Comparison of ENCODE assay signal across 12 cellular contexts in the genomic region with DNA sequence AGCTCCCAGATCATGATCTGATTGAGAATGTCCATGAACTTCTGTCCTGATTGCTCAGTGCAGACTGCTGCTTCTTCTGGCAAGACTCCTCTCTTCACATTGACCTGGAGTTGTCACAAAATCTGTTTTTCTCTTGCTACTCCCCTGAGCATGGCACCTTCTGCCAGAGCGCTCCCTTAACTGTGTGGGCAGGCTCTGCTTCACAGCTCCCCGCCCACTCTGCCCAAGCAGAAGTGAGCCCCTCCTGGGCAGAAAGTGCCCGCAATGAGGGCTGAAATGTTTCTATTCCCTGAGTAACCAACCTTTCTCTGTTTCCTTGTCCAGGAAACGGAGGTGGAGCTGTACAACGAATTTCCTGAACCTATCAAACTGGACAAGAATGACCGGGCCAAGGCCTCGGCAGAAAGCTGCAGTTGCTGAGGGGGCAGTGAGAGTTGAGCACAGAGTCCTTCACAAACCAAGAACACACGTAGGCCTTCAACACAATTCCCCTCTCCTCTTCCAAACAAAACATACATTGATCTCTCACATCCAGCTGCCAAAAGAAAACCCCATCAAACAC.
DNase-seq lines count a peak whose midpoint lies in the region; ATAC-seq and TF ChIP-seq lines count a peak whose summit lies in the region.
"Had no signal": no experiment of that assay in that cellular context is flagged by ENCODE, and none has a peak within 500 bp of the region (broad histone marks: within the 10 kb centered on the region; RNA-seq: fewer than 3 reads in every experiment).

No MANE protein-coding gene starts in this region.

- 94 to 96% methylated on average over 8 of the region's 8 CpGs for WGBS in endodermal cell (ENCODE audit: insufficient coverage in 1 of 2, insufficient read length in 1 of 2), 2 experiments

- H3K4me3 Mint-ChIP-seq in CD14-positive monocyte (no peak overlapping the region), endodermal cell (no peak overlapping the region)
- H3K4me3 Mint-ChIP-seq in CD4-positive, alpha-beta memory T cell: no peak overlapping the region

- POLR2A ChIA-PET in CD4-positive, alpha-beta memory T cell (lab: Charles Lee; ENCODE audit: partially characterized antibody): interaction anchor here (1.1 kb wide), 1 partner anchor 9 kb away, joined by 4 read pairs; no protein-coding TSS in a partner anchor

- H3K36me3 Mint-ChIP-seq in CD14-positive monocyte (peaks cover 75 to 89% of the 10 kb centered on the region in 2 donors), endodermal cell (ENCODE audit: low read depth) (peaks cover 85% of the 10 kb centered on the region)
- H3K36me3 Mint-ChIP-seq in CD4-positive, alpha-beta memory T cell: peaks cover 57 to 82% of the 10 kb centered on the region in 2 donors

- H3K27me3 Mint-ChIP-seq in CD14-positive monocyte (ENCODE audit: low read depth in 3 of 3) (peaks cover 0 to 2% (median 0%) of the 10 kb centered on the region in 3 donors), endodermal cell (ENCODE audit: insufficient read depth) (no peaks in the 10 kb centered on the region)
- H3K27me3 Mint-ChIP-seq in CD4-positive, alpha-beta memory T cell: no peaks in the 10 kb centered on the region

- intact Hi-C loops in CD14-positive monocyte (cut with micrococcal nuclease): loop anchor here in 1 of 2 donors (5.0 kb wide), 1 partner anchor 34 kb away; no protein-coding TSS in a partner anchor
- intact Hi-C loops in CD4-positive, alpha-beta memory T cell (cut with micrococcal nuclease): no loop called here

- no peak overlapping the region for H3K27ac ChIP-seq in CD4-positive, alpha-beta memory T cell (ENCODE audit: low read depth, low read length)
- no peak overlapping the region for H3K27ac ChIP-seq in endodermal cell (ENCODE audit: low read depth, low read length)
- H3K27ac ChIP-seq: BLaER1 treated with 17β-estradiol and CSF1 and Interleukin-3, amounts not matched to agents 10 nM and 100 nM had no signal

- no peaks in the 10 kb centered on the region for H3K9me3 ChIP-seq in CD4-positive, alpha-beta memory T cell (ENCODE audit: control insufficient read depth in 1 of 2, low read length in 2 of 2)
- H3K9me3 ChIP-seq in endodermal cell (ENCODE audit: control insufficient read depth, low read length): no peaks in the 10 kb centered on the region
- H3K9me3 ChIP-seq: BLaER1 treated with 17β-estradiol and CSF1 and Interleukin-3, amounts not matched to agents 10 nM and 100 nM had no signal

- H3K4me1 Mint-ChIP-seq in CD14-positive monocyte (peaks cover 55% of the 10 kb centered on the region), endodermal cell (no peaks in the 10 kb centered on the region)
- H3K4me1 Mint-ChIP-seq in CD4-positive, alpha-beta memory T cell: peaks cover 0 to 4% (median 1%) of the 10 kb centered on the region in 4 donors

- H3K27me3 ChIP-seq in CD4-positive, alpha-beta memory T cell (ENCODE audit: insufficient read depth, low read length): no peaks in the 10 kb centered on the region
- no peaks in the 10 kb centered on the region for H3K27me3 ChIP-seq in endodermal cell (ENCODE audit: control insufficient read depth, insufficient read depth, low read length, poor library complexity, severe bottlenecking)
- H3K27me3 ChIP-seq: BLaER1 treated with 17β-estradiol and CSF1 and Interleukin-3, amounts not matched to agents 10 nM and 100 nM had no signal

- no peak for ATAC-seq in GM21737 (IDR thresholded peaks at IDR 0.05; ENCODE audit: unreplicated experiment)

- H3K36me3 ChIP-seq in CD4-positive, alpha-beta memory T cell (ENCODE audit: insufficient read depth, low read length): peaks cover 41% of the 10 kb centered on the region
- H3K36me3 ChIP-seq in endodermal cell (ENCODE audit: control insufficient read depth, insufficient read depth, low read length): peaks cover 93% of the 10 kb centered on the region

- TF ChIP-seq CTCF in CD14-positive monocyte (IDR thresholded peaks at IDR 0.05): no peak
- no peak for TF ChIP-seq CTCF in endodermal cell (conservative IDR thresholded peaks at IDR 0.05)

- H3K4me3 ChIP-seq in CD4-positive, alpha-beta memory T cell (ENCODE audit: low read length in 2 of 2): no peak overlapping the region
- no peak overlapping the region for H3K4me3 ChIP-seq in endodermal cell (ENCODE audit: low read length)
- H3K4me3 ChIP-seq: BLaER1 treated with 17β-estradiol and CSF1 and Interleukin-3, amounts not matched to agents 10 nM and 100 nM had no signal

- CTCF ChIA-PET in CD4-positive, alpha-beta memory T cell (lab: Charles Lee; ENCODE audit: partially characterized antibody): interaction anchor here (1.1 to 2.7 kb wide), 2 partner anchors 18 to 33 kb away, joined by 3 to 10 read pairs; no protein-coding TSS in a partner anchor

- H3K9me3 Mint-ChIP-seq in CD14-positive monocyte: no peaks in the 10 kb centered on the region
- H3K9me3 Mint-ChIP-seq in CD4-positive, alpha-beta memory T cell: no peaks in the 10 kb centered on the region
- H3K9me3 Mint-ChIP-seq in endodermal cell: no peaks in the 10 kb centered on the region

- no peaks in the 10 kb centered on the region for H3K4me1 ChIP-seq in CD4-positive, alpha-beta memory T cell (ENCODE audit: insufficient read depth, low read length)
- no peaks in the 10 kb centered on the region for H3K4me1 ChIP-seq in endodermal cell (ENCODE audit: control insufficient read depth, insufficient read depth, low read length)
- H3K4me1 ChIP-seq: BLaER1 treated with 17β-estradiol and CSF1 and Interleukin-3, amounts not matched to agents 10 nM and 100 nM had no signal

- DNase-seq in CD14-positive monocyte (ENCODE audit: low spot score) (no peak), endodermal cell (no peak), pulmonary artery endothelial cell (ENCODE audit: low read depth, low spot score) (peak; percentile 29), H4 (ENCODE audit: low spot score) (no peak)
- no peak for DNase-seq in CD4-positive, alpha-beta memory T cell
- DNase-seq in stimulated activated naive CD4-positive, alpha-beta T cell treated with Interleukin-2 at 50 U/mL for 16 hours (lab: John Stamatoyannopoulos, UW): no peak
- DNase-seq: DMS79, glutamatergic neuron, NCI-H1417, NCI-H2171 had no signal

- H3K27ac Mint-ChIP-seq in CD14-positive monocyte (peak overlapping the region; percentile 48 to 91 (median 65)), endodermal cell (peak overlapping the region; percentile 36)
- peak overlapping the region in 5 of 7 donors; percentile 0 to 71 (median 11) for H3K27ac Mint-ChIP-seq in CD4-positive, alpha-beta memory T cell

- H3K9ac ChIP-seq in endodermal cell (ENCODE audit: extremely low read depth, low read length, poor library complexity, severe bottlenecking): no peak overlapping the region
- H3K9ac ChIP-seq: BLaER1 treated with 17β-estradiol and CSF1 and Interleukin-3, amounts not matched to agents 10 nM and 100 nM had no signal

Comparison
In these comparisons a context has a peak if more than half of its experiments do, and no peak if none do; other contexts are left out.
1. H3K27ac Mint-ChIP-seq: peak in every context shown above with its lines; median percentile 65 in CD14-positive monocyte; 36 in endodermal cell; 11 in CD4-positive, alpha-beta memory T cell.